17 cellular contexts compared by ENCODE assay signal in the genomic region with DNA sequence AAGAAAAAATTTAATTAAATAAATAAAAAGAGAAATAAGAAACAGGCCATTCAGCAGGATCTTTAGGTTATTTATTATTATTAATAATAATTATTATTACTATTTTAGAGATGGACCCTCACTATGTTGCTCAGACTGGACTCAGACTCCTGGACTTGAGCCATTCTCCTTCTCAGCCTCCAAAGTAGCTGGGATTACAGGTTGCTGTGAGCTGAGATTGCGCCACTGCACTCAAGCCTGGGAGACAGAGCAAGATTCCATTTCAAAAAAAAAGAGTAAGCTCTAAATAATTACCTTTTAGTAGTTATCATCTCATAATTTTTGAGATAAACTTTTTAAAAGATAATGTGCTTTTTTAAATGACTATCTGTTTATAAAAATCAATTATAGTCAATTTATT.
"Had no signal": no experiment of that assay in that cellular context is flagged by ENCODE, and none has a peak within 500 bp of the region (broad histone marks: within the 10 kb centered on the region; RNA-seq: fewer than 3 reads in every experiment).

No MANE protein-coding gene starts in this region.

- ATAC-seq: heart right ventricle; left cardiac atrium; mucosa of descending colon; naive thymus-derived CD8-positive, alpha-beta T cell had no signal

- H3K27ac ChIP-seq: coronary artery, heart right ventricle, neutrophil, right atrium auricular region, stomach, thoracic aorta had no signal

- DNase-seq: effector CD4-positive, alpha-beta T cell; endodermal cell; heart right ventricle; kidney; left cardiac atrium; mucosa of descending colon; naive thymus-derived CD8-positive, alpha-beta T cell; small intestine; stimulated activated CD4-positive, alpha-beta T cell treated with anti-CD3 and anti-CD28 coated beads, Interleukin-12 subunit alpha, Interleukin-12 subunit beta, amount 100 ng/mL, for 4 hours; stimulated activated naive CD4-positive, alpha-beta T cell; stomach; substantia nigra; trophoblast cell had no signal

- H3K9me3 Mint-ChIP-seq: endodermal cell had no signal

- H3K4me1 ChIP-seq: heart right ventricle had no signal

- H3K27me3 ChIP-seq: heart right ventricle, neutrophil, right atrium auricular region, stomach had no signal

- H3K36me3 ChIP-seq: heart right ventricle, neutrophil, right atrium auricular region, stomach, thoracic aorta had no signal

- H3K4me3 Mint-ChIP-seq: endodermal cell; naive thymus-derived CD8-positive, alpha-beta T cell had no signal

- H3K4me1 Mint-ChIP-seq: endodermal cell; naive thymus-derived CD8-positive, alpha-beta T cell had no signal

- H3K27me3 Mint-ChIP-seq: naive thymus-derived CD8-positive, alpha-beta T cell had no signal

- H3K36me3 Mint-ChIP-seq: naive thymus-derived CD8-positive, alpha-beta T cell had no signal

- H3K4me3 ChIP-seq: coronary artery, heart right ventricle, mucosa of descending colon, right atrium auricular region, stomach, thoracic aorta had no signal

- H3K9me3 ChIP-seq: heart right ventricle, mucosa of descending colon, neutrophil, right atrium auricular region, stomach, thoracic aorta had no signal

- H3K27ac Mint-ChIP-seq: endodermal cell; naive thymus-derived CD8-positive, alpha-beta T cell had no signal
